ENCODE assay signal across 20 cellular contexts in genomic region chr7:148275359-148275890, GRCh38.
"Had no signal": no experiment of that assay in that cellular context is flagged by ENCODE, and none has a peak within 500 bp of the region (broad histone marks: within the 10 kb centered on the region; RNA-seq: fewer than 3 reads in every experiment).

No MANE protein-coding gene starts in this region.

- ATAC-seq: effector memory CD8-positive, alpha-beta T cell; left lung; natural killer cell; stimulated activated naive CD8-positive, alpha-beta T cell treated with anti-CD3 and anti-CD28 coated beads, Interleukin-15, amount 100 ng/mL, for 72 hours; upper lobe of right lung had no signal

- H3K27me3 ChIP-seq: hepatocyte, right lobe of liver, vagina had no signal

- H2AFZ ChIP-seq: hepatocyte, parathyroid adenoma had no signal

- H3K4me1 Mint-ChIP-seq: natural killer cell; stimulated activated naive CD8-positive, alpha-beta T cell treated with anti-CD3 and anti-CD28 coated beads, Interleukin-15, amount 100 ng/mL, for 72 hours had no signal

- H3K4me3 ChIP-seq: hepatocyte, left lung, right lobe of liver, suprapubic skin, transverse colon, upper lobe of right lung, vagina had no signal

- H3K9ac ChIP-seq: parathyroid adenoma had no signal

- DNase-seq: cortex of kidney; effector memory CD8-positive, alpha-beta T cell; erythroblast; kidney; left lung; natural killer cell; right lobe of liver; small intestine; stimulated activated CD4-positive, alpha-beta T cell treated with anti-CD3 and anti-CD28 coated beads, Interleukin-15, amount 100 ng/mL, for 24 hours; stimulated activated CD4-positive, alpha-beta T cell treated with anti-CD3 and anti-CD28 coated beads, Interleukin-2, amount 100 ng/mL, for 48 hours; stimulated activated naive CD4-positive, alpha-beta T cell; stimulated activated naive CD8-positive, alpha-beta T cell treated with anti-CD3 and anti-CD28 coated beads, Interleukin-15, amount 100 ng/mL, for 72 hours; transverse colon; upper lobe of right lung had no signal

- H3K9me3 ChIP-seq: left lung, right lobe of liver, suprapubic skin, transverse colon, upper lobe of right lung, vagina had no signal

- H3K4me2 ChIP-seq: hepatocyte had no signal

- H3K4me1 ChIP-seq: left lung, parathyroid adenoma, right lobe of liver, suprapubic skin, transverse colon, upper lobe of right lung, vagina had no signal

- H3K36me3 ChIP-seq: left lung, right lobe of liver, suprapubic skin, transverse colon, upper lobe of right lung, vagina had no signal

- H3K79me2 ChIP-seq: hepatocyte, parathyroid adenoma had no signal

- H3K27ac Mint-ChIP-seq: effector memory CD8-positive, alpha-beta T cell; natural killer cell; progenitor cell of endocrine pancreas; stimulated activated naive CD8-positive, alpha-beta T cell treated with anti-CD3 and anti-CD28 coated beads, Interleukin-15, amount 100 ng/mL, for 72 hours had no signal

- H3K27ac ChIP-seq: hepatocyte, left lung, parathyroid adenoma, right lobe of liver, suprapubic skin, transverse colon, upper lobe of right lung, vagina had no signal

- H3K36me3 Mint-ChIP-seq: natural killer cell had no signal

- H3K4me3 Mint-ChIP-seq: effector memory CD8-positive, alpha-beta T cell; natural killer cell; neural crest cell; stimulated activated naive CD8-positive, alpha-beta T cell treated with anti-CD3 and anti-CD28 coated beads, Interleukin-15, amount 100 ng/mL, for 72 hours had no signal

- H3K9me3 Mint-ChIP-seq: natural killer cell; stimulated activated naive CD8-positive, alpha-beta T cell treated with anti-CD3 and anti-CD28 coated beads, Interleukin-15, amount 100 ng/mL, for 72 hours had no signal
